32 cellular contexts compared by ENCODE assay signal in the genomic region with DNA sequence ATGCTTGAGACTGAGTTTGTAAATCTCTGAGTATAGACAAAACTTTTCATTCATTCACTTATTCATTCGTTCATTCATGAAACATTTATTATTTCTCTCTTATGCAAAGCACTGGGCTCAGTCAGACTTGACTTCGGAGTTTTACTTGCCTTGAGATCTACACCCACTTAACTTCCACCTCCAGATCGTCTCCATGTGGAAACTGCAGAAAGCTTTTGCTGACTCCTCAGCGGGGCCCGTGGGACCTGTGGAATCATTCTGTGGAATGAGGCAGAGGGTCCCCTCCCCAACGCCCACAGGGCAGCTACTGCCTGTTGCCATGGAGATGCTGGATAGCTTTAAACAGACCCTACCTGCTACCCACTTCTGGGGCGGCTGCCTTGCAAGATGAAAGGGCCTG.
"Had no signal": no experiment of that assay in that cellular context is flagged by ENCODE, and none has a peak within 500 bp of the region (broad histone marks: within the 10 kb centered on the region; RNA-seq: fewer than 3 reads in every experiment).

No MANE protein-coding gene starts in this region.

- H3K36me3 Mint-ChIP-seq: activated naive CD8-positive, alpha-beta T cell had no signal

- DNase-seq: activated B cell treated with CpG ODN at 0.5 μM for 24 hours; activated CD4-positive, alpha-beta T cell treated with anti-CD3 and anti-CD28 coated beads for 48 hours; activated CD4-positive, alpha-beta T cell treated with anti-CD3 and anti-CD28 coated beads, Interleukin-2, amount 50 U/mL, for 1 hour; activated CD4-positive, alpha-beta T cell treated with anti-CD3 and anti-CD28 coated beads, Interleukin-2, amount 50 U/mL, for 48 hours; activated CD8-positive, alpha-beta memory T cell treated with anti-CD3 and anti-CD28 coated beads for 24 hours; activated CD8-positive, alpha-beta T cell treated with anti-CD3 and anti-CD28 coated beads for 36 hours; activated effector memory CD4-positive, alpha-beta T cell treated with Interleukin-2 at 50 U/mL for 16 hours; activated gamma-delta T cell treated with Interleukin-2 at 50 U/mL for 16 hours; activated naive CD4-positive, alpha-beta T cell treated with anti-CD3 and anti-CD28 coated beads, Interleukin-2, amount 50 U/mL, for 16 hours; activated naive CD4-positive, alpha-beta T cell treated with Interleukin-2 at 50 U/mL for 16 hours; activated T-cell treated with anti-CD3 and anti-CD28 coated beads, Interleukin-2, amount 50 U/mL, for 4 hours; amniotic stem cell; anterior cingulate cortex; brain microvascular endothelial cell; dermis blood vessel endothelial cell; effector CD4-positive, alpha-beta T cell; effector memory CD8-positive, alpha-beta T cell; esophagus squamous epithelium; foreskin melanocyte; heart left ventricle; T-helper 1 cell; T-helper 17 cell; T1000; WERI-Rb-1 had no signal

- H3K27ac ChIP-seq: brain microvascular endothelial cell, coronary artery, epithelial cell of prostate, esophagus squamous epithelium, gastroesophageal sphincter, heart left ventricle, WERI-Rb-1 had no signal

- ATAC-seq: activated CD4-positive, CD25-positive, alpha-beta regulatory T cell treated with anti-CD3 and anti-CD28 coated beads, Interleukin-2, amount 50 U/mL, for 24 hours; activated CD8-positive, alpha-beta T cell treated with anti-CD3 and anti-CD28 coated beads for 36 hours; activated T-cell treated with anti-CD3 and anti-CD28 coated beads, Interleukin-2, amount 50 U/mL, for 4 hours; activated T-helper 17 cell treated with anti-CD3 and anti-CD28 coated beads, Interleukin-2, amount 50 U/mL, for 72 hours; effector memory CD8-positive, alpha-beta T cell; gastroesophageal sphincter; heart left ventricle; T-helper 17 cell had no signal

- H3K4me1 ChIP-seq: gastroesophageal sphincter, heart left ventricle had no signal

- H3K27ac Mint-ChIP-seq: activated B cell treated with CpG ODN at 0.5 μM for 24 hours; activated CD8-positive, alpha-beta T cell treated with anti-CD3 and anti-CD28 coated beads for 36 hours; activated naive CD8-positive, alpha-beta T cell; activated T-helper 17 cell treated with anti-CD3 and anti-CD28 coated beads, Interleukin-2, amount 50 U/mL, for 72 hours; effector memory CD8-positive, alpha-beta T cell; T-helper 17 cell; T-helper 2 cell treated with Interferon-gamma antibody and Interleukin-4, amounts not matched to agents 5 μg/mL and 100 μg/mL, for 36 hours had no signal

- H3K4me3 ChIP-seq: coronary artery, esophagus squamous epithelium, gastroesophageal sphincter, heart left ventricle had no signal

- H3K9me3 ChIP-seq: esophagus squamous epithelium, gastroesophageal sphincter, heart left ventricle had no signal

- H3K9me3 Mint-ChIP-seq: activated B cell treated with CpG ODN at 0.5 μM for 24 hours; activated CD8-positive, alpha-beta T cell treated with anti-CD3 and anti-CD28 coated beads for 36 hours; activated T-cell treated with anti-CD3 and anti-CD28 coated beads, Interleukin-2, amount 50 U/mL, for 4 hours; activated T-helper 17 cell treated with anti-CD3 and anti-CD28 coated beads, Interleukin-2, amount 50 U/mL, for 72 hours; central memory CD8-positive, alpha-beta T cell; effector memory CD8-positive, alpha-beta T cell; T-helper 2 cell treated with Interferon-gamma antibody and Interleukin-4, amounts not matched to agents 5 μg/mL and 100 μg/mL, for 36 hours had no signal

- H3K4me3 Mint-ChIP-seq: activated B cell treated with CpG ODN at 0.5 μM for 24 hours; activated CD8-positive, alpha-beta T cell treated with anti-CD3 and anti-CD28 coated beads for 36 hours; activated naive CD8-positive, alpha-beta T cell; activated T-cell treated with anti-CD3 and anti-CD28 coated beads, Interleukin-2, amount 50 U/mL, for 4 hours; activated T-helper 17 cell treated with anti-CD3 and anti-CD28 coated beads, Interleukin-2, amount 50 U/mL, for 72 hours; central memory CD8-positive, alpha-beta T cell; effector memory CD8-positive, alpha-beta T cell; T-helper 17 cell; T-helper 2 cell treated with Interferon-gamma antibody and Interleukin-4, amounts not matched to agents 5 μg/mL and 100 μg/mL, for 36 hours had no signal

- H3K36me3 ChIP-seq: brain microvascular endothelial cell, esophagus squamous epithelium, gastroesophageal sphincter, heart left ventricle, WERI-Rb-1 had no signal
